ENCODE assay signal across 13 cellular contexts in genomic region chr16:85984947-85985451, GRCh38.
DNase-seq lines count a peak whose midpoint lies in the region; ATAC-seq and TF ChIP-seq lines count a peak whose summit lies in the region.
"Had no signal": no experiment of that assay in that cellular context is flagged by ENCODE, and none has a peak within 500 bp of the region (broad histone marks: within the 10 kb centered on the region; RNA-seq: fewer than 3 reads in every experiment).

No MANE protein-coding gene starts in this region.

- H3K27me3 ChIP-seq in heart right ventricle, result peaks cover 0 to 76% (median 61%) of the 10 kb centered on the region in 7 donors
- H3K27me3 ChIP-seq in rectal smooth muscle tissue (ENCODE audit: control insufficient read depth, insufficient read depth, low read length), result no peaks in the 10 kb centered on the region

- ATAC-seq in heart right ventricle (peak in 6 of 8 donors; percentile 20 to 53 (median 31)), GM21381 (IDR thresholded peaks at IDR 0.05; ENCODE audit: unreplicated experiment) (no peak), HG03520 (IDR thresholded peaks at IDR 0.05; ENCODE audit: unreplicated experiment) (no peak), GM19455 (IDR thresholded peaks at IDR 0.05; ENCODE audit: unreplicated experiment) (no peak)
- ATAC-seq: naive thymus-derived CD8-positive, alpha-beta T cell had no signal

- peaks cover 0 to 39% (median 0%) of the 10 kb centered on the region in 9 donors for H3K4me1 ChIP-seq in heart right ventricle
- peaks cover 3% of the 10 kb centered on the region for H3K4me1 ChIP-seq in rectal smooth muscle tissue (ENCODE audit: control insufficient read depth, insufficient read depth, low read length)
- H3K4me1 ChIP-seq: tibial artery had no signal

- H3K27ac ChIP-seq in heart right ventricle, result peak overlapping the region in 1 of 10 donors; percentile 66
- no peak overlapping the region for H3K27ac ChIP-seq in rectal smooth muscle tissue (ENCODE audit: low read depth, low read length)
- H3K27ac ChIP-seq: tibial artery had no signal

- DNase-seq in GM13977 (ENCODE audit: low spot score) (peak; percentile 78), NOMO-1 treated with DMSO at 0.1 percent for 48 hours (lab: John Stamatoyannopoulos, UW; ENCODE audit: unreplicated experiment) (peak; percentile 84), heart right ventricle (no peak), DMS79 (lab: John Stamatoyannopoulos, UW) (no peak)
- DNase-seq: cortex of kidney; naive thymus-derived CD8-positive, alpha-beta T cell; NCI-H2227 treated with DMSO at 0.1 percent for 48 hours; tibial artery had no signal

- H3K36me3 ChIP-seq in heart right ventricle (no peaks in the 10 kb centered on the region), rectal smooth muscle tissue (ENCODE audit: control insufficient read depth, insufficient read depth, low read length) (no peaks in the 10 kb centered on the region)
- H3K36me3 ChIP-seq: tibial artery had no signal

- intact Hi-C loops in heart right ventricle (cut with DNase I), result loop anchor here in 2 of 10 donors (10.0 kb wide), 1 partner anchor 160 kb away; no protein-coding TSS in a partner anchor

- WGBS in heart right ventricle, 2 donors, result 53 to 54% methylated on average over 20 of the region's 20 CpGs

- no peak for TF ChIP-seq CTCF in GM13977 (IDR thresholded peaks at IDR 0.05; ENCODE audit: extremely low read depth, insufficient read depth, missing control alignments)
- TF ChIP-seq CTCF in heart right ventricle (IDR thresholded peaks at IDR 0.05), result no peak

- H3K4me3 ChIP-seq in heart right ventricle (no peak overlapping the region), rectal smooth muscle tissue (ENCODE audit: low read length) (peak overlapping the region; percentile 23)
- H3K4me3 ChIP-seq: skin epidermis, tibial artery had no signal

- no peak overlapping the region for H3K9ac ChIP-seq in rectal smooth muscle tissue (ENCODE audit: low read length)

- in situ Hi-C loops in GM13977 (cut with MboI; ENCODE audit: low pct_unique_long_range_greater_than_20kb, low sequenced_read_pairs, unreplicated experiment), result loop anchor here (5.0 kb wide), 1 partner anchor 163 kb away; no protein-coding TSS in a partner anchor

- H3K9me3 ChIP-seq in heart right ventricle, result no peaks in the 10 kb centered on the region
- H3K9me3 ChIP-seq: tibial artery had no signal

Comparison
In these comparisons a context has a peak if more than half of its experiments do, and no peak if none do; other contexts are left out.
1. DNase-seq: peak in GM13977 (single experiment) and NOMO-1 treated with DMSO at 0.1 percent for 48 hours (single experiment); none in heart right ventricle (0 of 2) and DMS79 (single experiment).
2. ATAC-seq: peak in heart right ventricle (6 of 8); none in GM21381 (single experiment), HG03520 (single experiment) and GM19455 (single experiment).